15 cellular contexts compared by ENCODE assay signal in the genomic region with DNA sequence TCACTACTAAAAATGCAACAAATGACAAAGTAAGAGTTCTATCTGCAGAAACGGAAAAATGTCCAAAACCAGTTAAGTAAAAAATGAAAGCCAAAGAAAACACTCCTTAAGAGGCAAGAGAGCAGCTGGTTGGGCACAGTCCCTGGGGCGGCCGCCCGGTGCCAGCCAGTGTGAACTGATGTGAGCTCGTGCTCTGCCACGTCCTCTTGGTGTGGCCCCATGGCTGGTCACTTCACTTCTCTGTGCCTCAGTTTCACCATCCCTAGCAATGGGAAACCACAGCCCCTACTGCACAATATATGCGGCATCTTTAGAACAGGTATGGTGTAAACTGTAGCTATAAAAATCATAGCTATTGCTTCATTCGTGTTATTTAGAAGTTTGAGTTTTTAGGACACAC. TPM values are rescaled to one million over a fixed set of nuclear protein-coding genes. Genes with fewer than 3 reads are reported as not detected.
DNase-seq lines count a peak whose midpoint lies in the region; ATAC-seq and TF ChIP-seq lines count a peak whose summit lies in the region.
"Had no signal": no experiment of that assay in that cellular context is flagged by ENCODE, and none has a peak within 500 bp of the region (broad histone marks: within the 10 kb centered on the region; RNA-seq: fewer than 3 reads in every experiment).

No MANE protein-coding gene starts in this region.

- H3K9me3 Mint-ChIP-seq in activated CD4-positive, alpha-beta T cell treated with anti-CD3 and anti-CD28 coated beads, Interleukin-2, amount 10 ng/mL, durations not matched to agents 7 days and 5 days, result no peaks in the 10 kb centered on the region
- H3K9me3 Mint-ChIP-seq in T-helper 2 cell treated with Interferon-gamma antibody and Interleukin-4, amounts not matched to agents 5 μg/mL and 100 μg/mL, for 36 hours, result no peaks in the 10 kb centered on the region
- no peaks in the 10 kb centered on the region for H3K9me3 Mint-ChIP-seq in stimulated activated memory B cell treated with anti-CD40 and anti-IgM and Interleukin-4, amounts not matched to agents 10 μg/mL and 1 μg/mL and 100 μg/mL, for 72 hours

- H3K4me3 Mint-ChIP-seq in activated CD4-positive, alpha-beta T cell treated with anti-CD3 and anti-CD28 coated beads, Interleukin-2, amount 10 ng/mL, durations not matched to agents 7 days and 5 days, result peak overlapping the region; percentile 65
- peak overlapping the region; percentile 81 for H3K4me3 Mint-ChIP-seq in T-helper 2 cell treated with Interferon-gamma antibody and Interleukin-4, amounts not matched to agents 5 μg/mL and 100 μg/mL, for 36 hours
- no peak overlapping the region for H3K4me3 Mint-ChIP-seq in stimulated activated memory B cell treated with anti-CD40 and anti-IgM and Interleukin-4, amounts not matched to agents 10 μg/mL and 1 μg/mL and 100 μg/mL, for 72 hours

- no peak overlapping the region for H3K4me3 ChIP-seq in esophagus muscularis mucosa
- H3K4me3 ChIP-seq in adrenal gland, result no peak overlapping the region
- H3K4me3 ChIP-seq: A549, lung, pancreas had no signal

- H3K27ac ChIP-seq in esophagus muscularis mucosa (replicated peaks in 1 of 4) (peak overlapping the region; percentile 20 to 54 (median 42)), adrenal gland (peak overlapping the region in 2 of 5 donors; percentile 69 to 78)
- H3K27ac ChIP-seq: A549, pancreas had no signal

- no peaks in the 10 kb centered on the region for H3K27me3 ChIP-seq in esophagus muscularis mucosa
- no peaks in the 10 kb centered on the region for H3K27me3 ChIP-seq in adrenal gland
- H3K27me3 ChIP-seq: pancreas had no signal

- CTCF ChIA-PET in activated CD4-positive, alpha-beta T cell treated with anti-CD3 and anti-CD28 coated beads, Interleukin-2, amount 10 ng/mL, durations not matched to agents 7 days and 5 days (lab: Charles Lee), result interaction anchor here (0.5 to 5.1 kb wide), 11 partner anchors 10 to 84 kb away, joined by 3 to 16 read pairs (median 4); no protein-coding TSS in a partner anchor

- H3K27ac Mint-ChIP-seq in activated CD4-positive, alpha-beta T cell treated with anti-CD3 and anti-CD28 coated beads, Interleukin-2, amount 10 ng/mL, durations not matched to agents 7 days and 5 days, result peak overlapping the region; percentile 91
- peak overlapping the region; percentile 95 for H3K27ac Mint-ChIP-seq in T-helper 2 cell treated with Interferon-gamma antibody and Interleukin-4, amounts not matched to agents 5 μg/mL and 100 μg/mL, for 36 hours
- H3K27ac Mint-ChIP-seq in stimulated activated memory B cell treated with anti-CD40 and anti-IgM and Interleukin-4, amounts not matched to agents 10 μg/mL and 1 μg/mL and 100 μg/mL, for 72 hours, result peak overlapping the region; percentile 43

- H3K4me1 Mint-ChIP-seq in activated CD4-positive, alpha-beta T cell treated with anti-CD3 and anti-CD28 coated beads, Interleukin-2, amount 10 ng/mL, durations not matched to agents 7 days and 5 days, result peaks cover 69% of the 10 kb centered on the region
- H3K4me1 Mint-ChIP-seq in T-helper 2 cell treated with Interferon-gamma antibody and Interleukin-4, amounts not matched to agents 5 μg/mL and 100 μg/mL, for 36 hours (ENCODE audit: low read depth), result peaks cover 52% of the 10 kb centered on the region
- H3K4me1 Mint-ChIP-seq in stimulated activated memory B cell treated with anti-CD40 and anti-IgM and Interleukin-4, amounts not matched to agents 10 μg/mL and 1 μg/mL and 100 μg/mL, for 72 hours, result peaks cover 13% of the 10 kb centered on the region

- peaks cover 85 to 100% (median 98%) of the 10 kb centered on the region in 4 donors for H3K36me3 ChIP-seq in esophagus muscularis mucosa
- H3K36me3 ChIP-seq in adrenal gland (replicated peaks in 1 of 2), result peaks cover 0 to 97% of the 10 kb centered on the region in 2 donors

- POLR2A ChIA-PET in activated CD4-positive, alpha-beta T cell treated with anti-CD3 and anti-CD28 coated beads, Interleukin-2, amount 10 ng/mL, durations not matched to agents 7 days and 5 days (lab: Charles Lee), result interaction anchor here (0.6 to 1.2 kb wide), 2 partner anchors 14 to 68 kb away, joined by 5 to 8 read pairs; no protein-coding TSS in a partner anchor

- H3K4me1 ChIP-seq in esophagus muscularis mucosa (peaks cover 0 to 15% (median 6%) of the 10 kb centered on the region in 4 donors), adrenal gland (replicated peaks in 1 of 2) (no peaks in the 10 kb centered on the region)
- H3K4me1 ChIP-seq: A549, pancreas had no signal

- intact Hi-C loops in esophagus muscularis mucosa (cut with DNase I), result no loop called here
- intact Hi-C loops in adrenal gland (cut with DNase I), result no loop called here

- H3K36me3 Mint-ChIP-seq in activated CD4-positive, alpha-beta T cell treated with anti-CD3 and anti-CD28 coated beads, Interleukin-2, amount 10 ng/mL, durations not matched to agents 7 days and 5 days (ENCODE audit: low read depth), result peaks cover 85% of the 10 kb centered on the region
- peaks cover 78% of the 10 kb centered on the region for H3K36me3 Mint-ChIP-seq in T-helper 2 cell treated with Interferon-gamma antibody and Interleukin-4, amounts not matched to agents 5 μg/mL and 100 μg/mL, for 36 hours (ENCODE audit: low read depth)
- H3K36me3 Mint-ChIP-seq in stimulated activated memory B cell treated with anti-CD40 and anti-IgM and Interleukin-4, amounts not matched to agents 10 μg/mL and 1 μg/mL and 100 μg/mL, for 72 hours, result peaks cover 61% of the 10 kb centered on the region

- TF ChIP-seq CTCF in esophagus muscularis mucosa (IDR thresholded peaks at IDR 0.05) (no peak), adrenal gland (IDR thresholded peaks at IDR 0.05) (no peak)

- no peak for ATAC-seq in stimulated activated memory B cell treated with anti-CD40 and anti-IgM and Interleukin-4, amounts not matched to agents 10 μg/mL and 1 μg/mL and 100 μg/mL, for 72 hours
- ATAC-seq: A549 had no signal

- WGBS in esophagus muscularis mucosa, result 75% methylated on average over 8 of the region's 8 CpGs
- WGBS in adrenal gland, 4 donors, result 75 to 80% (median 77%) methylated on average over 8 of the region's 8 CpGs

- H3K27me3 Mint-ChIP-seq in activated CD4-positive, alpha-beta T cell treated with anti-CD3 and anti-CD28 coated beads, Interleukin-2, amount 10 ng/mL, durations not matched to agents 7 days and 5 days, result no peaks in the 10 kb centered on the region
- no peaks in the 10 kb centered on the region for H3K27me3 Mint-ChIP-seq in T-helper 2 cell treated with Interferon-gamma antibody and Interleukin-4, amounts not matched to agents 5 μg/mL and 100 μg/mL, for 36 hours (ENCODE audit: low read depth)
- H3K27me3 Mint-ChIP-seq in stimulated activated memory B cell treated with anti-CD40 and anti-IgM and Interleukin-4, amounts not matched to agents 10 μg/mL and 1 μg/mL and 100 μg/mL, for 72 hours, result no peaks in the 10 kb centered on the region

- TF ChIP-seq POLR2A in esophagus muscularis mucosa (IDR thresholded peaks at IDR 0.05; ENCODE audit: low read depth) (no peak), adrenal gland (IDR thresholded peaks at IDR 0.05) (no peak)

- no peak for TF ChIP-seq EP300 in esophagus muscularis mucosa (IDR thresholded peaks at IDR 0.05)

- no peak for DNase-seq in activated CD4-positive, alpha-beta T cell treated with anti-CD3 and anti-CD28 coated beads, Interleukin-2, amount 10 ng/mL, durations not matched to agents 7 days and 5 days
- DNase-seq in activated CD4-positive, alpha-beta T cell treated with anti-CD3 and anti-CD28 coated beads for 1 hour, result no peak
- no peak for DNase-seq in T-helper 2 cell treated with Interferon-gamma antibody and Interleukin-4, amounts not matched to agents 5 μg/mL and 100 μg/mL, for 36 hours (ENCODE audit: low spot score)
- DNase-seq in esophagus muscularis mucosa (ENCODE audit: extremely low spot score), result no peak
- DNase-seq in NOMO-1 treated with DMSO at 0.1 percent for 48 hours (lab: John Stamatoyannopoulos, UW; ENCODE audit: unreplicated experiment), result no peak
- DNase-seq in C1 segment of cervical spinal cord (lab: John Stamatoyannopoulos, UW), result no peak
- no peak for DNase-seq in adrenal gland
- DNase-seq: DMS79, NCI-H1048, NCI-H524, substantia nigra had no signal

- no peaks in the 10 kb centered on the region for H3K9me3 ChIP-seq in esophagus muscularis mucosa
- no peaks in the 10 kb centered on the region for H3K9me3 ChIP-seq in adrenal gland (replicated peaks in 1 of 3)
- H3K9me3 ChIP-seq: A549, pancreas had no signal

RNA-seq across cellular contexts. Expression of a gene that starts 21.2 kb away (rescaled TPM):
- 10 to 100 TPM; 79.0 to 92.9 TPM for total RNA-seq in activated CD4-positive, alpha-beta T cell treated with anti-CD3 and anti-CD28 coated beads, Interleukin-2, amount 10 ng/mL, durations not matched to agents 7 days and 5 days
- total RNA-seq in esophagus muscularis mucosa (10 to 100 TPM; 23.3 to 44.7 (median 32.2) TPM), adrenal gland (10 to 100 TPM; 15.7 to 69.1 (median 47.1) TPM)
- 10 to 100 TPM; 19.7 to 48.8 (median 44.8) TPM for polyA plus RNA-seq in adrenal gland

RNA-seq across cellular contexts. Expression of a gene that starts 37.3 kb away (rescaled TPM):
- total RNA-seq in activated CD4-positive, alpha-beta T cell treated with anti-CD3 and anti-CD28 coated beads, Interleukin-2, amount 10 ng/mL, durations not matched to agents 7 days and 5 days, result 100 to 1,000 TPM; 244 to 251 TPM
- total RNA-seq in esophagus muscularis mucosa, result 10 to 100 TPM; 25.7 to 39.4 (median 35.7) TPM
- 100 to 1,000 TPM in 1 of 8 donors, 10 to 100 TPM in 7; 26.0 to 141 (median 56.2) TPM for total RNA-seq in adrenal gland
- 10 to 100 TPM; 32.6 to 45.2 (median 35.3) TPM for polyA plus RNA-seq in adrenal gland

Comparison
In these comparisons a context has a peak if more than half of its experiments do, and no peak if none do; other contexts are left out.
1. H3K27ac Mint-ChIP-seq: peak in every context shown above with its lines; median percentile 95 in T-helper 2 cell treated with Interferon-gamma antibody and Interleukin-4, amounts not matched to agents 5 μg/mL and 100 μg/mL, for 36 hours; 91 in activated CD4-positive, alpha-beta T cell treated with anti-CD3 and anti-CD28 coated beads, Interleukin-2, amount 10 ng/mL, durations not matched to agents 7 days and 5 days; 43 in stimulated activated memory B cell treated with anti-CD40 and anti-IgM and Interleukin-4, amounts not matched to agents 10 μg/mL and 1 μg/mL and 100 μg/mL, for 72 hours.